Comparison of ENCODE assay signal across 8 cellular contexts in the genomic region with DNA sequence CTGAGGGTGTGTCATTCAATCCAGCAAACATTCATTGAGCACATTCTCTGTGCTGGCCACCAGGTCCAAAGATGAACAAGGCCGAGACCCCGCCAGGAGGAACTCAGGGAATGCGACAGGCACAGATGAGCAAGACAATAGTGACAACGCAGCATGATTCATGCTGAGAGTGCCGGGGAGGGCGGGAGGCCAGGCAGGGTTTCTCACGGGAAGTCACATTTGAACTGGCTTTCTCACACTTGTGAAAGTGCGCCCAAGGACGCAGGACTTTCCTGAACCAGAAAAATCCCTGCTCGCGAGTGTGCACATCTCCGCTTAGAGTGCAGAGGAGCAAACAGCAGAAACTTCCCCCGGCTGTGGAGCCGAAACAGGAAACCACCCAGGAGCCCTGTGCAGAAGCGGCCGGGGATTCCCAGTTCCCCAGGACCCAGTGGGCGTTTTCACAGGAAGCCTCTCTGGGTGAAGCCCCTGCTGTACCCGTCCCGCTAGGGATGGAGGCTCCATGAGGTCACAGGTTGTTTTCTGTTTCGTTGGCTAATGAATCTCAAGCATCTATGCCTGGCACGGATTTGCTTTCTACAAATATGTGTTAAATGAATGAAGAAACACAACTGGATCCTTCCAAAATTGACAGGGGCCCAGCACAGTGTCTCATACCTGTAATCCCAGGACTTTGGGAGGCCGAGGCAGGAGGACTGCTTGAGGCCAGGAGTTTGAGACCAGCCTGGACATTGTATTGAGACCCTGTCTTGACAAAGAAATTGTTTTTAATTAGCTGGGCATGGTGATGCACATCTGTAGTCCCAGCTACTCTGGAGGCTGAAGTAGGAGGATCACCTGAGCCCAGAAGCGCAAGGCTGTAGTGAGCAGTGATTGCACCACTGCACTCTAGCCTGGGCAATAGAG.
DNase-seq lines count a peak whose midpoint lies in the region; ATAC-seq, FAIRE-seq and TF ChIP-seq lines count a peak whose summit lies in the region.

No MANE protein-coding gene starts in this region.

- DNase-seq in HPDE6-E6E7 (ENCODE audit: extremely low spot score) (peak; percentile 35), WTC11 (ENCODE audit: low spot score) (peak; percentile 44), bronchial epithelial cell (ENCODE audit: low read depth) (peak; percentile 50), left lung (peak; percentile 82 to 90), NCI-H1105 treated with DMSO at 0.1 percent for 48 hours (lab: John Stamatoyannopoulos, UW) (no peak)
- DNase-seq in stimulated activated CD4-positive, alpha-beta T cell treated with anti-CD3 and anti-CD28 coated beads, TNF-alpha, amount 100 ng/mL, for 1 hour (ENCODE audit: low read depth in 3 of 3, low spot score in 1 of 3) = peak; percentile 47 to 67 (median 66)

- H3K4me3 ChIP-seq in BLaER1 (peak overlapping the region; percentile 52), bronchial epithelial cell (ENCODE audit: low read depth, low read length) (no peak overlapping the region), left lung (peak overlapping the region in 1 of 2 donors; percentile 1)

- POLR2A ChIA-PET in WTC11 (lab: Charles Lee) = interaction anchor here (0.6 kb wide), 1 partner anchor 255 kb away, joined by 3 read pairs; no protein-coding TSS in a partner anchor

- intact Hi-C loops in left lung (cut with DNase I) = no loop called here

- no peaks in the 10 kb centered on the region for H3K36me3 ChIP-seq in BLaER1
- H3K36me3 ChIP-seq in bronchial epithelial cell (ENCODE audit: control insufficient read depth, insufficient read depth, low read length) = no peaks in the 10 kb centered on the region
- no peaks in the 10 kb centered on the region for H3K36me3 ChIP-seq in left lung

- no peak overlapping the region for H3K27ac Mint-ChIP-seq in WTC11

- H3K9me3 ChIP-seq in BLaER1 (peaks cover 31% of the 10 kb centered on the region), left lung (no peaks in the 10 kb centered on the region)

- H3K4me1 ChIP-seq in BLaER1 (peaks cover 57% of the 10 kb centered on the region), left lung (peaks cover 0 to 44% of the 10 kb centered on the region in 2 donors)

- peak overlapping the region; percentile 91 for H3K4me2 ChIP-seq in BLaER1

- CTCF ChIA-PET in WTC11 (lab: Charles Lee) = interaction anchor here (1.0 to 1.1 kb wide), 2 partner anchors 13 to 17 kb away, joined by 3 read pairs; no protein-coding TSS in a partner anchor

- no peaks in the 10 kb centered on the region; the same call in 1 of the 2 replicates for H3K36me3 Mint-ChIP-seq in WTC11

- peaks cover 5% of the 10 kb centered on the region for H3K9me3 Mint-ChIP-seq in WTC11

- H3K27me3 ChIP-seq in BLaER1 (no peaks in the 10 kb centered on the region), bronchial epithelial cell (ENCODE audit: control insufficient read depth, insufficient read depth, low read length) (peaks cover 2% of the 10 kb centered on the region), left lung (no peaks in the 10 kb centered on the region)

- peak overlapping the region; percentile 34; the same call in 1 of the 2 replicates for H3K9ac ChIP-seq in BLaER1

- no peak overlapping the region for H3K4me3 Mint-ChIP-seq in WTC11

- H3K4me1 Mint-ChIP-seq in WTC11 = peaks cover 16% of the 10 kb centered on the region

- peak; percentile 47 for ATAC-seq in GM21367 (IDR thresholded peaks at IDR 0.05; ENCODE audit: unreplicated experiment)
- ATAC-seq in WTC11 = peak; percentile 25
- peak; percentile 47 for ATAC-seq in left lung

- H3K27me3 Mint-ChIP-seq in WTC11 (ENCODE audit: low read depth) = no peaks in the 10 kb centered on the region; the same call in 1 of the 2 replicates

- H4K20me1 ChIP-seq in BLaER1 = no peaks in the 10 kb centered on the region

- FAIRE-seq in bronchial epithelial cell (lab: Jason Lieb, UNC) = peak; percentile 60

- H3K27ac ChIP-seq in BLaER1 = no peak overlapping the region
- peak overlapping the region in 1 of 2 donors; percentile 89 for H3K27ac ChIP-seq in left lung

- no peak for TF ChIP-seq CTCF in WTC11 (IDR thresholded peaks at IDR 0.05)
- TF ChIP-seq CTCF in bronchial epithelial cell (IDR thresholded peaks at IDR 0.05; ENCODE audit: insufficient read depth, low read length, severe bottlenecking) = no peak
- TF ChIP-seq CTCF in left lung (IDR thresholded peaks at IDR 0.05) = peak in 1 of 2 donors; percentile 5

TF ChIP-seq in WTC11, 78 proteins besides CTCF, POLR2A, EP300 and RAD21:
- TF ChIP-seq, protein P1, sequence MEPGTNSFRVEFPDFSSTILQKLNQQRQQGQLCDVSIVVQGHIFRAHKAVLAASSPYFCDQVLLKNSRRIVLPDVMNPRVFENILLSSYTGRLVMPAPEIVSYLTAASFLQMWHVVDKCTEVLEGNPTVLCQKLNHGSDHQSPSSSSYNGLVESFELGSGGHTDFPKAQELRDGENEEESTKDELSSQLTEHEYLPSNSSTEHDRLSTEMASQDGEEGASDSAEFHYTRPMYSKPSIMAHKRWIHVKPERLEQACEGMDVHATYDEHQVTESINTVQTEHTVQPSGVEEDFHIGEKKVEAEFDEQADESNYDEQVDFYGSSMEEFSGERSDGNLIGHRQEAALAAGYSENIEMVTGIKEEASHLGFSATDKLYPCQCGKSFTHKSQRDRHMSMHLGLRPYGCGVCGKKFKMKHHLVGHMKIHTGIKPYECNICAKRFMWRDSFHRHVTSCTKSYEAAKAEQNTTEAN (CRISPR knock-in tag; IDR thresholded peaks at IDR 0.05) = 0 out of 2 replicates have a peak, but pooled peaks have one; percentile 47
- TF ChIP-seq, protein P2, sequence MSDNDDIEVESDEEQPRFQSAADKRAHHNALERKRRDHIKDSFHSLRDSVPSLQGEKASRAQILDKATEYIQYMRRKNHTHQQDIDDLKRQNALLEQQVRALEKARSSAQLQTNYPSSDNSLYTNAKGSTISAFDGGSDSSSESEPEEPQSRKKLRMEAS (CRISPR knock-in tag; IDR thresholded peaks at IDR 0.05) = peak; percentile 36; the same call in 1 of the 2 replicates
- peak; percentile 28; the same call in 1 of the 2 replicates for TF ChIP-seq ZNF121 (CRISPR knock-in tag; IDR thresholded peaks at IDR 0.05)
- TF ChIP-seq TEAD1 (CRISPR knock-in tag; IDR thresholded peaks at IDR 0.05) = 0 out of 2 replicates have a peak, but pooled peaks have one; percentile 34
- TF ChIP-seq, protein P3, sequence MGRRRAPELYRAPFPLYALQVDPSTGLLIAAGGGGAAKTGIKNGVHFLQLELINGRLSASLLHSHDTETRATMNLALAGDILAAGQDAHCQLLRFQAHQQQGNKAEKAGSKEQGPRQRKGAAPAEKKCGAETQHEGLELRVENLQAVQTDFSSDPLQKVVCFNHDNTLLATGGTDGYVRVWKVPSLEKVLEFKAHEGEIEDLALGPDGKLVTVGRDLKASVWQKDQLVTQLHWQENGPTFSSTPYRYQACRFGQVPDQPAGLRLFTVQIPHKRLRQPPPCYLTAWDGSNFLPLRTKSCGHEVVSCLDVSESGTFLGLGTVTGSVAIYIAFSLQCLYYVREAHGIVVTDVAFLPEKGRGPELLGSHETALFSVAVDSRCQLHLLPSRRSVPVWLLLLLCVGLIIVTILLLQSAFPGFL (CRISPR knock-in tag; IDR thresholded peaks at IDR 0.05; ENCODE audit: borderline replicate concordance) = no peak
